In genomic region chr4:174332741-174333493, GRCh38 we compare ENCODE assay signal across 20 cellular contexts. TPM values are rescaled to one million over a fixed set of nuclear protein-coding genes. Genes with fewer than 3 reads are reported as not detected.
DNase-seq lines count a peak whose midpoint lies in the region; ATAC-seq, FAIRE-seq and TF ChIP-seq lines count a peak whose summit lies in the region.
"Had no signal": no experiment of that assay in that cellular context is flagged by ENCODE, and none has a peak within 500 bp of the region (broad histone marks: within the 10 kb centered on the region; RNA-seq: fewer than 3 reads in every experiment).

No MANE protein-coding gene starts in this region.

- no peak for TF ChIP-seq CTCF in mammary epithelial cell (conservative IDR thresholded peaks at IDR 0.05 in 1 of 2, IDR thresholded peaks at IDR 0.05 in 1 of 2; ENCODE audit: extremely low read depth in 1 of 2, insufficient read depth in 1 of 2, low read depth in 1 of 2, low read length in 2 of 2)
- no peak for TF ChIP-seq CTCF in MCF 10A (IDR thresholded peaks at IDR 0.05; ENCODE audit: unreplicated experiment)
- TF ChIP-seq CTCF in K562 (IDR thresholded peaks at IDR 0.05 in 2 of 3, conservative IDR thresholded peaks at IDR 0.05 in 1 of 3; ENCODE audit: insufficient read depth in 2 of 3, low read depth in 1 of 3, low read length in 3 of 3), result no peak
- TF ChIP-seq CTCF in fibroblast of the aortic adventitia (IDR thresholded peaks at IDR 0.05; ENCODE audit: insufficient read depth, low read length), result no peak
- no peak for TF ChIP-seq CTCF in heart left ventricle (IDR thresholded peaks at IDR 0.05)

- ATAC-seq in K562 (no peak), heart left ventricle (no peak), GM21717 (IDR thresholded peaks at IDR 0.05; ENCODE audit: unreplicated experiment) (no peak), T-helper 17 cell (no peak)

- H3K9me3 ChIP-seq in mammary epithelial cell (replicated peaks; ENCODE audit: insufficient read depth, low read length) (no peaks in the 10 kb centered on the region), K562 (replicated peaks; ENCODE audit: control insufficient read depth, insufficient read depth, low read depth, low read length) (no peaks in the 10 kb centered on the region), heart left ventricle (no peaks in the 10 kb centered on the region), T-helper 17 cell (ENCODE audit: control insufficient read depth, low read length, poor library complexity, severe bottlenecking) (no peaks in the 10 kb centered on the region)
- H3K9me3 ChIP-seq: BE2C, HAP-1 had no signal

- H3K4me3 ChIP-seq in mammary epithelial cell (replicated peaks in 1 of 3; ENCODE audit: insufficient read depth in 1 of 3, low read depth in 2 of 3, low read length in 3 of 3) (no peak overlapping the region), K562 (no peak overlapping the region), fibroblast of the aortic adventitia (ENCODE audit: low read depth, low read length) (no peak overlapping the region), heart left ventricle (no peak overlapping the region)
- H3K4me3 ChIP-seq: HAP-1 had no signal

- CTCF ChIA-PET in mammary epithelial cell (lab: Charles Lee; ENCODE audit: low non-redundant PET), result no interaction called here
- CTCF ChIA-PET in MCF 10A (lab: Yijun Ruan, JAX), result no interaction called here
- CTCF ChIA-PET in K562 (lab: Yijun Ruan, JAX; ENCODE audit: low intra/inter-chr PET ratio), result no interaction called here

- H2AFZ ChIP-seq in mammary epithelial cell (ENCODE audit: low read depth, low read length) (no peak overlapping the region), K562 (ENCODE audit: low read depth, low read length) (no peak overlapping the region)

- FAIRE-seq in K562 (lab: Jason Lieb, UNC), result peak; percentile 15

- H3K36me3 Mint-ChIP-seq in MCF 10A (ENCODE audit: insufficient read depth, unreplicated experiment) (no peaks in the 10 kb centered on the region), T-helper 17 cell (ENCODE audit: low read depth) (no peaks in the 10 kb centered on the region)

- no peaks in the 10 kb centered on the region for H3K9me3 Mint-ChIP-seq in MCF 10A (ENCODE audit: unreplicated experiment)
- H3K9me3 Mint-ChIP-seq: CD4-positive, alpha-beta T cell had no signal

- BruUV-seq in mammary epithelial cell (replicated peaks; lab: Mats Ljungman, UMichigan) (no TSS peak), MCF 10A (replicated peaks; lab: Mats Ljungman, UMichigan) (no TSS peak), K562 (replicated peaks; lab: Mats Ljungman, UMichigan) (no TSS peak)

- DNase-seq in mammary epithelial cell (peak; percentile 52), MCF 10A (ENCODE audit: unreplicated experiment) (no peak), K562 (ENCODE audit: extremely low read depth in 1 of 4, low spot score in 3 of 4) (no peak), fibroblast of the aortic adventitia (ENCODE audit: low read depth) (peak; percentile 69), T-helper 9 cell (no peak), heart left ventricle (no peak), T-helper 17 cell (no peak)
- DNase-seq: BE2C; Calu3; CD4-positive, alpha-beta T cell; DMS53; IMR-90; Kasumi-1; NCI-H1105 treated with DMSO at 0.1 percent for 48 hours; NCI-H1694 treated with DMSO at 0.1 percent for 48 hours; NCI-H446 treated with DMSO at 0.1 percent for 48 hours; OCI-M1 had no signal

- TF ChIP-seq EP300 in K562 (IDR thresholded peaks at IDR 0.05; ENCODE audit: low read length), result no peak

- H3K4me3 Mint-ChIP-seq in MCF 10A (ENCODE audit: unreplicated experiment) (no peak overlapping the region), T-helper 17 cell (no peak overlapping the region)
- H3K4me3 Mint-ChIP-seq: CD4-positive, alpha-beta T cell had no signal

- H3K9me1 ChIP-seq in K562 (ENCODE audit: control insufficient read depth, insufficient read depth, low read length), result no peaks in the 10 kb centered on the region

- H3K4me1 ChIP-seq in mammary epithelial cell (ENCODE audit: insufficient read depth, low read length) (peaks cover 13% of the 10 kb centered on the region), K562 (replicated peaks in 1 of 2; ENCODE audit: control insufficient read depth in 2 of 2, insufficient read depth in 2 of 2, low read length in 2 of 2) (peaks cover 0 to 4% of the 10 kb centered on the region in 2 experiments; a peak in 1 of 5 replicates), heart left ventricle (no peaks in the 10 kb centered on the region)

- H4K20me1 ChIP-seq in mammary epithelial cell (ENCODE audit: insufficient read depth, low read length) (no peaks in the 10 kb centered on the region), K562 (replicated peaks; ENCODE audit: control insufficient read depth, insufficient read depth, low read length) (no peaks in the 10 kb centered on the region)

- 55% methylated on average over 4 of the region's 4 CpGs for WGBS in mammary epithelial cell (ENCODE audit: low coverage, missing lambda C conversion rate)
- WGBS in K562 (ENCODE audit: insufficient coverage, low coverage, missing lambda C conversion rate), result 59% methylated on average over 4 of the region's 4 CpGs
- WGBS in heart left ventricle, 4 donors, result 62 to 70% (median 69%) methylated on average over 4 of the region's 4 CpGs

- H3K4me2 ChIP-seq in mammary epithelial cell (ENCODE audit: insufficient read depth, low read depth, low read length) (no peak overlapping the region), K562 (ENCODE audit: insufficient read depth, low read length) (no peak overlapping the region)

- TF ChIP-seq POLR2A in K562 (conservative IDR thresholded peaks at IDR 0.05) (no peak), heart left ventricle (IDR thresholded peaks at IDR 0.05) (no peak)

- no peak overlapping the region for H3K27ac Mint-ChIP-seq in MCF 10A (ENCODE audit: low read depth, unreplicated experiment)
- no peak overlapping the region for H3K27ac Mint-ChIP-seq in T-helper 17 cell
- H3K27ac Mint-ChIP-seq: CD4-positive, alpha-beta T cell had no signal

- peaks cover 9% of the 10 kb centered on the region for H3K4me1 Mint-ChIP-seq in MCF 10A (ENCODE audit: insufficient read depth, unreplicated experiment)
- H3K4me1 Mint-ChIP-seq in T-helper 17 cell, result no peaks in the 10 kb centered on the region

- H3K27ac ChIP-seq in mammary epithelial cell (ENCODE audit: insufficient read depth, low read depth, low read length) (no peak overlapping the region), K562 (ENCODE audit: extremely low read depth, low read depth, low read length) (no peak overlapping the region), heart left ventricle (no peak overlapping the region)
- H3K27ac ChIP-seq: 22Rv1 had no signal

- intact Hi-C loops in mammary epithelial cell (cut with micrococcal nuclease), result no loop called here
- intact Hi-C loops in MCF 10A (cut with micrococcal nuclease), result no loop called here
- intact Hi-C loops in K562 (cut with micrococcal nuclease), result no loop called here
- intact Hi-C loops in heart left ventricle (cut with DNase I), result no loop called here

- no peaks in the 10 kb centered on the region for H3K79me2 ChIP-seq in mammary epithelial cell (ENCODE audit: insufficient read depth, low read length)
- no peaks in the 10 kb centered on the region for H3K79me2 ChIP-seq in K562 (ENCODE audit: control insufficient read depth, insufficient read depth, low read length)

- dilution Hi-C loops in mammary epithelial cell (cut with HindIII; ENCODE audit: low sequenced_read_pairs), result no loop called here

- POLR2A ChIA-PET in MCF 10A (lab: Yijun Ruan, JAX), result interaction anchor here (1.0 kb wide), 1 partner anchor 49 kb away, joined by 3 read pairs; the partner anchor contains the start of genes CEP44 and FBXO8
- POLR2A ChIA-PET in K562 (lab: Yijun Ruan, JAX), result interaction anchor here (0.7 kb wide), 1 partner anchor 18 kb away, joined by 3 read pairs; no protein-coding TSS in a partner anchor

- no peak overlapping the region for H3K9ac ChIP-seq in mammary epithelial cell (ENCODE audit: insufficient read depth, low read length)
- no peak overlapping the region for H3K9ac ChIP-seq in K562 (ENCODE audit: insufficient read depth in 1 of 2, low read depth in 2 of 2, low read length in 2 of 2)

- no peak for TF ChIP-seq RAD21 in K562 (CRISPR knock-in tag; conservative IDR thresholded peaks at IDR 0.05 in 1 of 2, IDR thresholded peaks at IDR 0.05 in 1 of 2)

- no peaks in the 10 kb centered on the region for H3K27me3 Mint-ChIP-seq in MCF 10A (ENCODE audit: insufficient read depth, unreplicated experiment)
- no peaks in the 10 kb centered on the region for H3K27me3 Mint-ChIP-seq in T-helper 17 cell
- H3K27me3 Mint-ChIP-seq: CD4-positive, alpha-beta T cell had no signal

- H3K27me3 ChIP-seq in mammary epithelial cell (ENCODE audit: insufficient read depth, low read length) (no peaks in the 10 kb centered on the region), K562 (ENCODE audit: control insufficient read depth in 2 of 2, insufficient read depth in 2 of 2, low read length in 2 of 2) (no peaks in the 10 kb centered on the region), heart left ventricle (no peaks in the 10 kb centered on the region)
- H3K27me3 ChIP-seq: BE2C had no signal

- H3K36me3 ChIP-seq in mammary epithelial cell (ENCODE audit: insufficient read depth, low read length) (no peaks in the 10 kb centered on the region), K562 (ENCODE audit: control insufficient read depth, insufficient read depth, low read length) (no peaks in the 10 kb centered on the region), heart left ventricle (no peaks in the 10 kb centered on the region)
- H3K36me3 ChIP-seq: HAP-1 had no signal

- in situ Hi-C loops in mammary epithelial cell (cut with MboI; ENCODE audit: low sequenced_read_pairs in 2 of 2), result no loop called here
- in situ Hi-C loops in K562 (cut with MboI), result no loop called here

RNA-seq across cellular contexts. Expression of gene CEP44, which starts 49.2 kb away (rescaled TPM):
- total RNA-seq in mammary epithelial cell (10 to 100 TPM; 12.2 to 15.3 TPM), MCF 10A (2022) (15.3 and 16.9 TPM in 2 replicates), K562 (2014; rRNA removed) (20.4 and 24.4 TPM in 2 replicates), K562 (2014; rRNA removed; fragmentation: Illumina TruSeq; extraction: Trizol) (41.7 and 46.4 TPM in 2 replicates), K562 (2015; rRNA removed; fragmentation: Illumina TruSeq; extraction: Trizol) (24.8 and 28.2 TPM in 2 replicates), K562 (2021) (26.5 and 29.0 TPM in 2 replicates), fibroblast of the aortic adventitia (ENCODE audit: low replicate concordance) (22.7 and 26.4 TPM in 2 replicates), heart left ventricle (10 to 100 TPM in 4 of 9 donors, 1 to 10 TPM in 5; 5.2 to 17.6 (median 9.7) TPM), T-helper 17 cell (10 to 100 TPM; 20.0 to 21.4 TPM)
- polyA plus RNA-seq in mammary epithelial cell (3.5 TPM), K562 (2011; rRNA removed) (44.9 and 45.0 TPM in 2 replicates), K562 (2014; fragmentation: Illumina TruSeq; extraction: Trizol) (20.8 and 22.2 TPM in 2 replicates), K562 (2014; fragmentation: Nextera tagmentation; extraction: Ambion mirVana) (10 to 100 TPM; 19.6 to 23.3 TPM), K562 (2014; rRNA removed) (21.2 and 22.7 TPM in 2 replicates), heart left ventricle (1 to 10 TPM; 6.0 to 6.9 TPM)
- 8.1 TPM for polyA minus RNA-seq in mammary epithelial cell
- 45.7 and 158 TPM in 2 replicates for total RNA-seq in K562 (2011; cell fraction: chromatin; rRNA removed; ENCODE audit: low replicate concordance)
- 20.2 and 28.8 TPM in 2 replicates for total RNA-seq in K562 (2011; cell fraction: nucleolus; rRNA removed)
- total RNA-seq in K562 (2011; cell fraction: nucleoplasm; rRNA removed), result 45.3 and 70.8 TPM in 2 replicates
- 4.9 and 14.6 TPM in 2 replicates for polyA plus RNA-seq in K562 (2011; cell fraction: cytosol; rRNA removed)
- polyA plus RNA-seq in K562 (2011; cell fraction: nucleus; rRNA removed), result 33.4 and 51.6 TPM in 2 replicates
- polyA plus RNA-seq in K562 (2012), result 18.7 and 19.6 TPM in 2 replicates
- 40.8 and 52.1 TPM in 2 replicates for polyA minus RNA-seq in K562 (2011; rRNA and poly(A)+ RNA removed)
- 16.7 and 17.2 TPM in 2 replicates for polyA minus RNA-seq in K562 (2011; cell fraction: cytosol; rRNA and poly(A)+ RNA removed)
- 29.9 and 66.9 TPM in 2 replicates for polyA minus RNA-seq in K562 (2011; cell fraction: nucleus; rRNA and poly(A)+ RNA removed)

RNA-seq across cellular contexts. Expression of gene FBXO8, which starts 49.5 kb away (rescaled TPM):
- total RNA-seq in mammary epithelial cell, result 10 to 100 TPM; 15.3 to 20.7 TPM
- 9.7 TPM for polyA plus RNA-seq in mammary epithelial cell
- polyA minus RNA-seq in mammary epithelial cell, result 2.7 TPM
- 22.1 and 30.6 TPM in 2 replicates for total RNA-seq in MCF 10A (2022)
- total RNA-seq in K562 (2011; cell fraction: chromatin; rRNA removed; ENCODE audit: low replicate concordance), result 13.0 and 14.3 TPM in 2 replicates
- total RNA-seq in K562 (2011; cell fraction: nucleolus; rRNA removed), result 13.0 and 16.1 TPM in 2 replicates
- total RNA-seq in K562 (2011; cell fraction: nucleoplasm; rRNA removed), result 11.9 and 12.5 TPM in 2 replicates
- total RNA-seq in K562 (2014; rRNA removed), result 12.6 and 14.2 TPM in 2 replicates
- total RNA-seq in K562 (2014; rRNA removed; fragmentation: Illumina TruSeq; extraction: Trizol), result 15.7 and 23.8 TPM in 2 replicates
- total RNA-seq in K562 (2015; rRNA removed; fragmentation: Illumina TruSeq; extraction: Trizol), result 11.5 and 12.9 TPM in 2 replicates
- total RNA-seq in K562 (2021), result 14.8 and 16.5 TPM in 2 replicates
- 22.8 and 27.1 TPM in 2 replicates for polyA plus RNA-seq in K562 (2011; rRNA removed)
- polyA plus RNA-seq in K562 (2011; cell fraction: cytosol; rRNA removed), result 8.2 and 13.6 TPM in 2 replicates
- 6.4 and 11.4 TPM in 2 replicates for polyA plus RNA-seq in K562 (2011; cell fraction: nucleus; rRNA removed)
- polyA plus RNA-seq in K562 (2012), result 10.8 and 14.4 TPM in 2 replicates
- 12.8 and 13.5 TPM in 2 replicates for polyA plus RNA-seq in K562 (2014; fragmentation: Illumina TruSeq; extraction: Trizol)
- polyA plus RNA-seq in K562 (2014; fragmentation: Nextera tagmentation; extraction: Ambion mirVana), result 10 to 100 TPM; 24.3 to 24.4 TPM
- polyA plus RNA-seq in K562 (2014; rRNA removed), result 11.9 and 13.1 TPM in 2 replicates
- polyA minus RNA-seq in K562 (2011; rRNA and poly(A)+ RNA removed), result 26.9 and 30.0 TPM in 2 replicates
- 10.4 and 12.8 TPM in 2 replicates for polyA minus RNA-seq in K562 (2011; cell fraction: cytosol; rRNA and poly(A)+ RNA removed)
- 24.5 and 42.5 TPM in 2 replicates for polyA minus RNA-seq in K562 (2011; cell fraction: nucleus; rRNA and poly(A)+ RNA removed)
- total RNA-seq in fibroblast of the aortic adventitia (ENCODE audit: low replicate concordance), result 11.2 and 39.1 TPM in 2 replicates
- total RNA-seq in heart left ventricle, result 10 to 100 TPM; 21.8 to 38.5 (median 25.9) TPM
- 10 to 100 TPM; 14.3 to 33.0 TPM for polyA plus RNA-seq in heart left ventricle
- total RNA-seq in T-helper 17 cell, result 10 to 100 TPM; 13.9 to 20.0 TPM

Comparison
In these comparisons a context has a peak if more than half of its experiments do, and no peak if none do; other contexts are left out.
1. DNase-seq: peak in mammary epithelial cell (single experiment) and fibroblast of the aortic adventitia (single experiment); none in MCF 10A (single experiment), K562 (0 of 4), T-helper 9 cell (single experiment), heart left ventricle (0 of 5) and T-helper 17 cell (0 of 3).